13 cellular contexts compared by ENCODE assay signal in genomic region chr12:22855456-22855855, GRCh38.
"Had no signal": no experiment of that assay in that cellular context is flagged by ENCODE, and none has a peak within 500 bp of the region (broad histone marks: within the 10 kb centered on the region; RNA-seq: fewer than 3 reads in every experiment).

No MANE protein-coding gene starts in this region.

- ATAC-seq: activated CD8-positive, alpha-beta memory T cell treated with anti-CD3 and anti-CD28 coated beads, Interleukin-2, amount 10 ng/mL, durations not matched to agents 7 days and 5 days; PC-3 had no signal

- H3K27ac ChIP-seq: brain microvascular endothelial cell, cardiac muscle cell, SJSA1 had no signal

- H3K4me3 ChIP-seq: cardiac muscle cell, SJSA1 had no signal

- DNase-seq: activated CD4-positive, alpha-beta T cell treated with anti-CD3 and anti-CD28 coated beads for 1 hour; activated CD4-positive, alpha-beta T cell treated with anti-CD3 and anti-CD28 coated beads, Interleukin-2, amount 10 ng/mL, durations not matched to agents 24 days and 14 days; activated CD4-positive, alpha-beta T cell treated with anti-CD3 and anti-CD28 coated beads, Interleukin-2, amount 50 U/mL, for 48 hours; activated CD8-positive, alpha-beta memory T cell treated with anti-CD3 and anti-CD28 coated beads, Interleukin-2, amount 10 ng/mL, durations not matched to agents 7 days and 5 days; activated effector memory CD4-positive, alpha-beta T cell treated with Interleukin-2 at 50 U/mL for 16 hours; activated naive CD4-positive, alpha-beta T cell treated with Interleukin-2 at 50 U/mL for 16 hours; activated T-cell treated with anti-CD3 and anti-CD28 coated beads, Interleukin-2, amount 50 U/mL, for 24 hours; amygdala; brain microvascular endothelial cell; cerebellar nuclear complex had no signal

- H3K36me3 ChIP-seq: brain microvascular endothelial cell, cardiac muscle cell, SJSA1 had no signal

- H3K9me3 ChIP-seq: SJSA1 had no signal

- H3K27me3 ChIP-seq: brain microvascular endothelial cell, cardiac muscle cell, SJSA1 had no signal

- H3K4me1 ChIP-seq: SJSA1 had no signal
